ENCODE assay signal across 32 cellular contexts in the genomic region with DNA sequence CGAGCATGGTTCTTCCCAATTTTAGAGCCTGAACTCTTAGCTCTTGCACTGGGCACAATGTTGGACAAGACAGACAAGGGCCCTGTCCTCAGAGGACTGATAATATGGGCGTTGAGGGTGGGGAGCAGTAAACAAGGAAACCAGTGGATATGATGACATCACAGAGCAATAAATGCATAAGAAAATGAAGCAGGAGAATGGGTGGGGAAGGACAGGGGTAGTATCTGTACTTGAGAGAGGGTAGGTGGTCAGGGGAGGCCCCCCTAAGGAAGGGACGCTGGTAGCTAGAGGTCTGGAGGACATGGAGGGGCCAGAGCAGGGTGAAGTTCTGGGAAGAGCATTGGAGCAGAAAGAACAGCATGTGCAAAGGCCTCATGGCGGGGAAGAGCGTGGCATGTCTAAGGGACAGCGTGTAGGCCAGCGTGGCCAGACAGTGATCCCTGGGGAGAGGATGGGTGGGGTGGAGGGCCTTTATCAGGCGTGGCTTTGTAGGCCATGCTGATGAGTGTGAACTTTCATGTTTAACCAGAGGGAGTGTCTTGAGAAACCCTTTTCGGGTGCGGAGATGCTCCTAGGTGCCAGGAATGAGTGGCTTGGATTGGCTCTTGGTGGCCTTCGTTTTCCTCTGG. TPM values are rescaled to one million over a fixed set of nuclear protein-coding genes. Genes with fewer than 3 reads are reported as not detected.
"Had no signal": no experiment of that assay in that cellular context is flagged by ENCODE, and none has a peak within 500 bp of the region (broad histone marks: within the 10 kb centered on the region; RNA-seq: fewer than 3 reads in every experiment).

No MANE protein-coding gene starts in this region.

- H3K27ac Mint-ChIP-seq: activated CD4-positive, alpha-beta T cell treated with anti-CD3 and anti-CD28 coated beads, Interleukin-2, amount 10 ng/mL, durations not matched to agents 24 days and 14 days; activated CD8-positive, alpha-beta T cell treated with anti-CD3 and anti-CD28 coated beads, Interleukin-2, amount 10 ng/mL, durations not matched to agents 7 days and 5 days; activated naive CD4-positive, alpha-beta T cell treated with anti-CD3 and anti-CD28 coated beads, Interleukin-2, amount 10 ng/mL, durations not matched to agents 7 days and 5 days; activated naive CD8-positive, alpha-beta T cell; activated naive CD8-positive, alpha-beta T cell treated with anti-CD3 and anti-CD28 coated beads, Interleukin-2, amount 50 U/mL, for 24 hours; brain; T-helper 1 cell treated with Interleukin-12 subunit alpha and Interleukin-12 subunit beta and Interleukin-4 antibody, amounts not matched to agents 30 μg/mL and 1 μg/mL, for 36 hours; T-helper 2 cell treated with Interferon-gamma antibody and Interleukin-4, amounts not matched to agents 5 μg/mL and 100 μg/mL, for 36 hours had no signal

- H3K4me3 Mint-ChIP-seq: activated CD4-positive, alpha-beta T cell treated with anti-CD3 and anti-CD28 coated beads, Interleukin-2, amount 10 ng/mL, durations not matched to agents 24 days and 14 days; activated CD8-positive, alpha-beta T cell treated with anti-CD3 and anti-CD28 coated beads, Interleukin-2, amount 10 ng/mL, durations not matched to agents 7 days and 5 days; activated naive CD4-positive, alpha-beta T cell treated with anti-CD3 and anti-CD28 coated beads, Interleukin-2, amount 10 ng/mL, durations not matched to agents 7 days and 5 days; activated naive CD8-positive, alpha-beta T cell; activated naive CD8-positive, alpha-beta T cell treated with anti-CD3 and anti-CD28 coated beads, Interleukin-2, amount 50 U/mL, for 24 hours; brain; T-helper 1 cell treated with Interleukin-12 subunit alpha and Interleukin-12 subunit beta and Interleukin-4 antibody, amounts not matched to agents 30 μg/mL and 1 μg/mL, for 36 hours; T-helper 2 cell treated with Interferon-gamma antibody and Interleukin-4, amounts not matched to agents 5 μg/mL and 100 μg/mL, for 36 hours had no signal

- H3K36me3 ChIP-seq: Peyer's patch, SJSA1 had no signal

- H3K4me1 ChIP-seq: Peyer's patch, SJSA1 had no signal

- H3K4me1 Mint-ChIP-seq: activated CD4-positive, alpha-beta T cell treated with anti-CD3 and anti-CD28 coated beads, Interleukin-2, amount 10 ng/mL, durations not matched to agents 24 days and 14 days; activated naive CD4-positive, alpha-beta T cell treated with anti-CD3 and anti-CD28 coated beads, Interleukin-2, amount 10 ng/mL, durations not matched to agents 7 days and 5 days had no signal

- H3K4me3 ChIP-seq: Peyer's patch, SJSA1 had no signal

- DNase-seq: activated CD4-positive, alpha-beta T cell treated with anti-CD3 and anti-CD28 coated beads, Interleukin-2, amount 10 ng/mL, durations not matched to agents 24 days and 14 days; activated CD4-positive, alpha-beta T cell treated with anti-CD3 and anti-CD28 coated beads, Interleukin-2, amount 50 U/mL, for 4 hours; activated CD8-positive, alpha-beta memory T cell treated with anti-CD3 and anti-CD28 coated beads, Interleukin-2, amount 50 U/mL, for 4 hours; activated CD8-positive, alpha-beta T cell treated with anti-CD3 and anti-CD28 coated beads, Interleukin-2, amount 10 ng/mL, durations not matched to agents 7 days and 5 days; activated effector memory CD4-positive, alpha-beta T cell treated with Interleukin-2 at 50 U/mL for 16 hours; activated naive CD4-positive, alpha-beta T cell treated with anti-CD3 and anti-CD28 coated beads, Interleukin-2, amount 10 ng/mL, durations not matched to agents 7 days and 5 days; activated naive CD8-positive, alpha-beta T cell treated with anti-CD3 and anti-CD28 coated beads, Interleukin-2, amount 50 U/mL, for 24 hours; activated T-cell treated with anti-CD3 and anti-CD28 coated beads, Interleukin-2, amount 50 U/mL, for 48 hours; anterior cingulate cortex; caudate nucleus; cerebellar nuclear complex; Kasumi-1; MM.1S; MV-4-11; NCI-H1092; NCI-H1694 treated with DMSO at 0.1 percent for 48 hours; NCI-H2029; NCI-H510A; NCI-H526; NCI-H748 treated with DMSO at 0.1 percent for 48 hours; NK-92 treated with Interleukin-12 subunit alpha and Interleukin-12 subunit beta, amount 100 ng/mL, for 24 hours; PC-3; Peyer's patch; RPMI8226; SHP77 treated with DMSO at 0.1 percent for 48 hours; SK-N-SH had no signal

- ATAC-seq: activated CD8-positive, alpha-beta T cell treated with anti-CD3 and anti-CD28 coated beads, Interleukin-2, amount 10 ng/mL, durations not matched to agents 7 days and 5 days; activated naive CD8-positive, alpha-beta T cell treated with anti-CD3 and anti-CD28 coated beads, Interleukin-2, amount 50 U/mL, for 24 hours; PC-3 had no signal

- H3K27ac ChIP-seq: Peyer's patch, SJSA1 had no signal

- H3K9me3 ChIP-seq: Peyer's patch, SJSA1, SK-N-SH had no signal

- H3K36me3 Mint-ChIP-seq: activated naive CD4-positive, alpha-beta T cell treated with anti-CD3 and anti-CD28 coated beads, Interleukin-2, amount 10 ng/mL, durations not matched to agents 7 days and 5 days; activated naive CD8-positive, alpha-beta T cell had no signal

- H3K9me3 Mint-ChIP-seq: activated CD4-positive, alpha-beta T cell treated with anti-CD3 and anti-CD28 coated beads, Interleukin-2, amount 10 ng/mL, durations not matched to agents 24 days and 14 days; activated naive CD4-positive, alpha-beta T cell treated with anti-CD3 and anti-CD28 coated beads, Interleukin-2, amount 10 ng/mL, durations not matched to agents 7 days and 5 days; activated naive CD8-positive, alpha-beta T cell treated with anti-CD3 and anti-CD28 coated beads, Interleukin-2, amount 50 U/mL, for 24 hours; brain; T-helper 1 cell treated with Interleukin-12 subunit alpha and Interleukin-12 subunit beta and Interleukin-4 antibody, amounts not matched to agents 30 μg/mL and 1 μg/mL, for 36 hours; T-helper 2 cell treated with Interferon-gamma antibody and Interleukin-4, amounts not matched to agents 5 μg/mL and 100 μg/mL, for 36 hours had no signal

- H3K27me3 ChIP-seq: Peyer's patch, SJSA1 had no signal

RNA-seq across cellular contexts. Expression of gene ZNF536, which starts 15.1 kb away (rescaled TPM):
- total RNA-seq: activated CD4-positive, alpha-beta T cell treated with anti-CD3 and anti-CD28 coated beads, Interleukin-2, amount 10 ng/mL, durations not matched to agents 24 days and 14 days; activated CD8-positive, alpha-beta T cell treated with anti-CD3 and anti-CD28 coated beads, Interleukin-2, amount 10 ng/mL, durations not matched to agents 7 days and 5 days; bronchial epithelial cell; PC-3 had no signal
